ENCODE assay signal across 1 cellular context in genomic region chr20:17579369-17580039, GRCh38.
TF ChIP-seq lines count a peak whose summit lies in the region.

No MANE protein-coding gene starts in this region.

TF ChIP-seq in SK-N-SH treated with all-trans-retinoic acid at 6 μM for 48 hours, 23 proteins besides CTCF, POLR2A, EP300 and RAD21 (continued from another document):
- TF ChIP-seq PATZ1 (CRISPR knock-in tag; IDR thresholded peaks at IDR 0.05; ENCODE audit: borderline replicate concordance), result no peak
